Comparison of ENCODE assay signal across 7 cellular contexts in genomic region chr4:145832384-145832783, GRCh38.
DNase-seq lines count a peak whose midpoint lies in the region; ATAC-seq, FAIRE-seq and TF ChIP-seq lines count a peak whose summit lies in the region.
"Not testable (repeated sequence)": the region's sequence is repeated elsewhere in the genome, so short reads cannot be mapped to it uniquely, and the experiment has no call there.

No MANE protein-coding gene starts in this region.

- not testable (repeated sequence) for H3K9me3 ChIP-seq in OCI-LY3 (ENCODE audit: insufficient read depth, low read length)

- peak overlapping the region; percentile 13 for H3K27ac Mint-ChIP-seq in activated CD4-positive, alpha-beta memory T cell treated with anti-CD3 and anti-CD28 coated beads, Interleukin-2, amount 10 ng/mL, durations not matched to agents 7 days and 5 days
- peak overlapping the region; percentile 66 for H3K27ac Mint-ChIP-seq in activated T-helper 1 cell treated with anti-CD3 and anti-CD28 coated beads, Interleukin-12 subunit alpha, Interleukin-12 subunit beta, Interleukin-2, Interleukin-4 antibody, amounts not matched to agents 30 ng/mL and 10 ng/mL and 1 ng/mL, durations not matched to agents 14 hours and 24 hours and 36 hours
- peak overlapping the region; percentile 70 for H3K27ac Mint-ChIP-seq in activated naive CD8-positive, alpha-beta T cell
- H3K27ac Mint-ChIP-seq in memory B cell: peak overlapping the region; percentile 37
- peak overlapping the region; percentile 78 for H3K27ac Mint-ChIP-seq in stimulated activated naive CD8-positive, alpha-beta T cell treated with anti-CD3 and anti-CD28 coated beads, Interleukin-15, Interleukin-2, amounts not matched to agents 100 ng/mL and 50 ng/mL, for 24 hours

- peaks cover 41% of the 10 kb centered on the region for H3K4me1 Mint-ChIP-seq in activated CD4-positive, alpha-beta memory T cell treated with anti-CD3 and anti-CD28 coated beads, Interleukin-2, amount 10 ng/mL, durations not matched to agents 7 days and 5 days
- H3K4me1 Mint-ChIP-seq in activated T-helper 1 cell treated with anti-CD3 and anti-CD28 coated beads, Interleukin-12 subunit alpha, Interleukin-12 subunit beta, Interleukin-2, Interleukin-4 antibody, amounts not matched to agents 30 ng/mL and 10 ng/mL and 1 ng/mL, durations not matched to agents 14 hours and 24 hours and 36 hours (ENCODE audit: low read depth): peaks cover 56% of the 10 kb centered on the region
- H3K4me1 Mint-ChIP-seq in activated naive CD8-positive, alpha-beta T cell (ENCODE audit: low read depth): peaks cover 40% of the 10 kb centered on the region
- H3K4me1 Mint-ChIP-seq in memory B cell: not testable (repeated sequence)
- peaks cover 54% of the 10 kb centered on the region for H3K4me1 Mint-ChIP-seq in stimulated activated naive CD8-positive, alpha-beta T cell treated with anti-CD3 and anti-CD28 coated beads, Interleukin-15, Interleukin-2, amounts not matched to agents 100 ng/mL and 50 ng/mL, for 24 hours (ENCODE audit: low read depth)

- TF ChIP-seq CTCF in OCI-LY3 (IDR thresholded peaks at IDR 0.05; ENCODE audit: low read depth, low read length): not testable (repeated sequence)

- H3K27me3 ChIP-seq in OCI-LY3 (ENCODE audit: low read depth, low read length): not testable (repeated sequence)

- not testable (repeated sequence) for H3K27ac ChIP-seq in OCI-LY3 (ENCODE audit: low read length)

- CTCF ChIA-PET in activated CD4-positive, alpha-beta memory T cell treated with anti-CD3 and anti-CD28 coated beads, Interleukin-2, amount 10 ng/mL, durations not matched to agents 7 days and 5 days (lab: Charles Lee): not testable (repeated sequence)

- POLR2A ChIA-PET in activated CD4-positive, alpha-beta memory T cell treated with anti-CD3 and anti-CD28 coated beads, Interleukin-2, amount 10 ng/mL, durations not matched to agents 7 days and 5 days (lab: Charles Lee): not testable (repeated sequence)

- not testable (repeated sequence) for H3K9ac ChIP-seq in OCI-LY3 (ENCODE audit: low read length)

- H3K4me3 Mint-ChIP-seq in activated CD4-positive, alpha-beta memory T cell treated with anti-CD3 and anti-CD28 coated beads, Interleukin-2, amount 10 ng/mL, durations not matched to agents 7 days and 5 days; activated T-helper 1 cell treated with anti-CD3 and anti-CD28 coated beads, Interleukin-12 subunit alpha, Interleukin-12 subunit beta, Interleukin-2, Interleukin-4 antibody, amounts not matched to agents 30 ng/mL and 10 ng/mL and 1 ng/mL, durations not matched to agents 14 hours and 24 hours and 36 hours; activated naive CD8-positive, alpha-beta T cell; memory B cell; stimulated activated naive CD8-positive, alpha-beta T cell treated with anti-CD3 and anti-CD28 coated beads, Interleukin-15, Interleukin-2, amounts not matched to agents 100 ng/mL and 50 ng/mL, for 24 hours: not testable (repeated sequence)

- H3K27me3 Mint-ChIP-seq in activated CD4-positive, alpha-beta memory T cell treated with anti-CD3 and anti-CD28 coated beads, Interleukin-2, amount 10 ng/mL, durations not matched to agents 7 days and 5 days; activated T-helper 1 cell treated with anti-CD3 and anti-CD28 coated beads, Interleukin-12 subunit alpha, Interleukin-12 subunit beta, Interleukin-2, Interleukin-4 antibody, amounts not matched to agents 30 ng/mL and 10 ng/mL and 1 ng/mL, durations not matched to agents 14 hours and 24 hours and 36 hours (ENCODE audit: insufficient read depth); activated naive CD8-positive, alpha-beta T cell; memory B cell; stimulated activated naive CD8-positive, alpha-beta T cell treated with anti-CD3 and anti-CD28 coated beads, Interleukin-15, Interleukin-2, amounts not matched to agents 100 ng/mL and 50 ng/mL, for 24 hours: not testable (repeated sequence)

- H4K20me1 ChIP-seq in OCI-LY3 (ENCODE audit: insufficient read depth, low read length): not testable (repeated sequence)

- intact Hi-C loops in activated T-helper 1 cell treated with anti-CD3 and anti-CD28 coated beads, Interleukin-12 subunit alpha, Interleukin-12 subunit beta, Interleukin-2, Interleukin-4 antibody, amounts not matched to agents 30 ng/mL and 10 ng/mL and 1 ng/mL, durations not matched to agents 14 hours and 24 hours and 36 hours (cut with micrococcal nuclease): not testable (repeated sequence)

- not testable (repeated sequence) for H3K79me2 ChIP-seq in OCI-LY3 (ENCODE audit: low read length)

- not testable (repeated sequence) for ATAC-seq in memory B cell (ENCODE audit: low read depth)

- H3K36me3 ChIP-seq in OCI-LY3 (replicated peaks; ENCODE audit: low read depth, low read length): not testable (repeated sequence)

- DNase-seq in GM18507 (ENCODE audit: extremely low spot score, insufficient read length, low read depth); activated CD4-positive, alpha-beta memory T cell treated with anti-CD3 and anti-CD28 coated beads, Interleukin-2, amount 10 ng/mL, durations not matched to agents 7 days and 5 days; activated T-helper 1 cell treated with anti-CD3 and anti-CD28 coated beads, Interleukin-12 subunit alpha, Interleukin-12 subunit beta, Interleukin-2, Interleukin-4 antibody, amounts not matched to agents 30 ng/mL and 10 ng/mL and 1 ng/mL, durations not matched to agents 14 hours and 24 hours and 36 hours (ENCODE audit: low spot score); memory B cell (ENCODE audit: low spot score in 2 of 2): not testable (repeated sequence)

- H3K9me3 Mint-ChIP-seq in activated CD4-positive, alpha-beta memory T cell treated with anti-CD3 and anti-CD28 coated beads, Interleukin-2, amount 10 ng/mL, durations not matched to agents 7 days and 5 days; activated T-helper 1 cell treated with anti-CD3 and anti-CD28 coated beads, Interleukin-12 subunit alpha, Interleukin-12 subunit beta, Interleukin-2, Interleukin-4 antibody, amounts not matched to agents 30 ng/mL and 10 ng/mL and 1 ng/mL, durations not matched to agents 14 hours and 24 hours and 36 hours; activated naive CD8-positive, alpha-beta T cell (ENCODE audit: low read depth); memory B cell; stimulated activated naive CD8-positive, alpha-beta T cell treated with anti-CD3 and anti-CD28 coated beads, Interleukin-15, Interleukin-2, amounts not matched to agents 100 ng/mL and 50 ng/mL, for 24 hours: not testable (repeated sequence)

- H2AFZ ChIP-seq in OCI-LY3 (ENCODE audit: low read depth, low read length): not testable (repeated sequence)

- peaks cover 17% of the 10 kb centered on the region for H3K36me3 Mint-ChIP-seq in activated CD4-positive, alpha-beta memory T cell treated with anti-CD3 and anti-CD28 coated beads, Interleukin-2, amount 10 ng/mL, durations not matched to agents 7 days and 5 days (ENCODE audit: low read depth)
- peaks cover 27% of the 10 kb centered on the region for H3K36me3 Mint-ChIP-seq in activated T-helper 1 cell treated with anti-CD3 and anti-CD28 coated beads, Interleukin-12 subunit alpha, Interleukin-12 subunit beta, Interleukin-2, Interleukin-4 antibody, amounts not matched to agents 30 ng/mL and 10 ng/mL and 1 ng/mL, durations not matched to agents 14 hours and 24 hours and 36 hours (ENCODE audit: low read depth)
- peaks cover 22% of the 10 kb centered on the region for H3K36me3 Mint-ChIP-seq in activated naive CD8-positive, alpha-beta T cell
- H3K36me3 Mint-ChIP-seq in memory B cell: peaks cover 26% of the 10 kb centered on the region
- H3K36me3 Mint-ChIP-seq in stimulated activated naive CD8-positive, alpha-beta T cell treated with anti-CD3 and anti-CD28 coated beads, Interleukin-15, Interleukin-2, amounts not matched to agents 100 ng/mL and 50 ng/mL, for 24 hours (ENCODE audit: low read depth): peaks cover 51% of the 10 kb centered on the region

- peak; percentile 29 for FAIRE-seq in GM18507 (lab: Jason Lieb, UNC)

- not testable (repeated sequence) for H3K4me3 ChIP-seq in OCI-LY3 (ENCODE audit: low read length)

- peak overlapping the region; percentile 29 for H3K4me2 ChIP-seq in OCI-LY3 (ENCODE audit: low read length)

- H3K4me1 ChIP-seq in OCI-LY3 (ENCODE audit: low read length): peaks cover 50% of the 10 kb centered on the region

Comparison
In these comparisons a context has a peak if more than half of its experiments do, and no peak if none do; other contexts are left out.
1. H3K27ac Mint-ChIP-seq: peak in every context shown above with its lines; median percentile 78 in stimulated activated naive CD8-positive, alpha-beta T cell treated with anti-CD3 and anti-CD28 coated beads, Interleukin-15, Interleukin-2, amounts not matched to agents 100 ng/mL and 50 ng/mL, for 24 hours; 70 in activated naive CD8-positive, alpha-beta T cell; 66 in activated T-helper 1 cell treated with anti-CD3 and anti-CD28 coated beads, Interleukin-12 subunit alpha, Interleukin-12 subunit beta, Interleukin-2, Interleukin-4 antibody, amounts not matched to agents 30 ng/mL and 10 ng/mL and 1 ng/mL, durations not matched to agents 14 hours and 24 hours and 36 hours; 37 in memory B cell; 13 in activated CD4-positive, alpha-beta memory T cell treated with anti-CD3 and anti-CD28 coated beads, Interleukin-2, amount 10 ng/mL, durations not matched to agents 7 days and 5 days.